1 cellular context compared by ENCODE assay signal in genomic region chr9:130074391-130075115, GRCh38.
TF ChIP-seq lines count a peak whose summit lies in the region.

No MANE protein-coding gene starts in this region.

TF ChIP-seq in GM23338, 12 proteins besides CTCF, POLR2A, EP300 and RAD21 (continued from another document):
- no peak for TF ChIP-seq ZNF462 (CRISPR knock-in tag; IDR thresholded peaks at IDR 0.05)
- TF ChIP-seq EZH2 (IDR thresholded peaks at IDR 0.05; ENCODE audit: low read depth, unreplicated experiment) = no peak
- TF ChIP-seq ETS1 (IDR thresholded peaks at IDR 0.05) = no peak
- no peak for TF ChIP-seq NANOG (IDR thresholded peaks at IDR 0.05; ENCODE audit: borderline replicate concordance)
- no peak for TF ChIP-seq ZNF114 (CRISPR knock-in tag; IDR thresholded peaks at IDR 0.05)
- TF ChIP-seq REST (IDR thresholded peaks at IDR 0.05; ENCODE audit: unreplicated experiment) = no peak
- no peak for TF ChIP-seq POLR2AphosphoS5 (IDR thresholded peaks at IDR 0.05; ENCODE audit: low read depth)
- no peak for TF ChIP-seq STAT1 (IDR thresholded peaks at IDR 0.05; ENCODE audit: unreplicated experiment)
- TF ChIP-seq ZNF331 (CRISPR knock-in tag; IDR thresholded peaks at IDR 0.05; ENCODE audit: low read depth) = no peak
- TF ChIP-seq CREB1 (CRISPR knock-in tag; IDR thresholded peaks at IDR 0.05; ENCODE audit: low read depth) = no peak
